19 cellular contexts compared by ENCODE assay signal in the genomic region with DNA sequence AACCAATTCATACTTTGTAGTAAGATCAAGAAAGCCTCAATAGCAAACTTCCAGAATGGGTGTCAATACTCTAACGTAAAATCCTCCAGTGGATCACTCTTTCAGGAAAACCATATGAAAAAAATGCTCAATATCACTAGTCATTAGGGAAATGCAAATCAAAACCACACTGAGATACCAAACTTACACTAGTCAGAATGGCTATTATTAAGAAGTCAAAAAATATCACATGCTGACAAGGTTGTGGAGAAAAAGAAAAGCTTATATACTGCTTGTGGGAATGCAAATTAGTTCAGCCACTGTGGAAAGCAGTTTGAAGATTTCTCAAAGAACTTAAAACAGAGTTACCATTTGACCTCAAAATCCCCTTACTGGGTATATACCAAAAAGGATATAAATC. TPM values are rescaled to one million over a fixed set of nuclear protein-coding genes. Genes with fewer than 3 reads are reported as not detected.
DNase-seq lines count a peak whose midpoint lies in the region; ATAC-seq and TF ChIP-seq lines count a peak whose summit lies in the region.
"Had no signal": no experiment of that assay in that cellular context is flagged by ENCODE, and none has a peak within 500 bp of the region (broad histone marks: within the 10 kb centered on the region; RNA-seq: fewer than 3 reads in every experiment).

No MANE protein-coding gene starts in this region.

- no peak overlapping the region for H3K9ac ChIP-seq in MM.1S (ENCODE audit: low read length)

- H3F3A ChIP-seq in MM.1S (ENCODE audit: insufficient read depth, low read length): peaks cover 6% of the 10 kb centered on the region; the same call in 1 of the 2 replicates

- H3K27me3 ChIP-seq in MM.1S (replicated peaks; ENCODE audit: insufficient read depth, low read length) (no peaks in the 10 kb centered on the region), left lung (no peaks in the 10 kb centered on the region)
- H3K27me3 ChIP-seq: cardiac muscle cell had no signal

- peak overlapping the region; percentile 29; the same call in 1 of the 2 replicates for H3K4me2 ChIP-seq in MM.1S (ENCODE audit: low read depth, low read length)

- DNase-seq in MM.1S: peak; percentile 15
- DNase-seq in HuH-7 (ENCODE audit: low spot score): no peak
- DNase-seq in MV-4-11 (lab: John Stamatoyannopoulos, UW): no peak
- DNase-seq in left lung: no peak
- DNase-seq in sciatic nerve (ENCODE audit: low spot score): no peak
- DNase-seq: activated CD8-positive, alpha-beta memory T cell treated with anti-CD3 and anti-CD28 coated beads, Interleukin-2, amount 10 ng/mL, durations not matched to agents 7 days and 5 days; activated naive CD4-positive, alpha-beta T cell treated with anti-CD3 and anti-CD28 coated beads, Interleukin-2, amount 50 U/mL, for 16 hours; endodermal cell; foreskin fibroblast; HCEC 1CT; IMR-90; NCI-H1105 treated with DMSO at 0.1 percent for 48 hours; NCI-H226; nucleus accumbens; WERI-Rb-1 had no signal

- no peak overlapping the region for H2AFZ ChIP-seq in MM.1S (ENCODE audit: low read length)

- intact Hi-C loops in left lung (cut with DNase I) (no loop called here), sciatic nerve (cut with DNase I) (no loop called here)

- no peak overlapping the region for H3K27ac ChIP-seq in MM.1S (ENCODE audit: low read length)
- no peak overlapping the region for H3K27ac ChIP-seq in left lung
- H3K27ac ChIP-seq: cardiac muscle cell, WERI-Rb-1 had no signal

- H3K79me2 ChIP-seq in MM.1S (ENCODE audit: low read length): no peaks in the 10 kb centered on the region

- H3K9me3 ChIP-seq in MM.1S (replicated peaks; ENCODE audit: insufficient read depth, low read length): no peaks in the 10 kb centered on the region
- H3K9me3 ChIP-seq in left lung: no peaks in the 10 kb centered on the region

- H3K36me3 ChIP-seq in MM.1S (replicated peaks; ENCODE audit: insufficient read depth, low read length): no peaks in the 10 kb centered on the region
- no peaks in the 10 kb centered on the region for H3K36me3 ChIP-seq in left lung
- H3K36me3 ChIP-seq: cardiac muscle cell, WERI-Rb-1 had no signal

- H3K4me3 ChIP-seq in MM.1S (ENCODE audit: low read length) (no peak overlapping the region), left lung (no peak overlapping the region)
- H3K4me3 ChIP-seq: cardiac muscle cell had no signal

- peaks cover 24% of the 10 kb centered on the region for H3K4me1 ChIP-seq in MM.1S (ENCODE audit: low read length)
- H3K4me1 ChIP-seq in left lung: no peaks in the 10 kb centered on the region

- no peaks in the 10 kb centered on the region for H3K9me2 ChIP-seq in MM.1S (replicated peaks; ENCODE audit: insufficient read depth, low read length)

- ATAC-seq in GM18870 (IDR thresholded peaks at IDR 0.05; ENCODE audit: unreplicated experiment) (peak; percentile 62), GM21529 (IDR thresholded peaks at IDR 0.05; ENCODE audit: unreplicated experiment) (peak; percentile 44), HG03025 (IDR thresholded peaks at IDR 0.05; ENCODE audit: low FRiP score, unreplicated experiment) (peak; percentile 52), left lung (no peak), sciatic nerve (no peak)
- ATAC-seq: activated CD8-positive, alpha-beta memory T cell treated with anti-CD3 and anti-CD28 coated beads, Interleukin-2, amount 10 ng/mL, durations not matched to agents 7 days and 5 days had no signal

- no peak for TF ChIP-seq CTCF in MM.1S (IDR thresholded peaks at IDR 0.05; ENCODE audit: low read length)
- no peak for TF ChIP-seq CTCF in left lung (IDR thresholded peaks at IDR 0.05)

- H4K20me1 ChIP-seq in MM.1S (ENCODE audit: insufficient read depth, low read length): no peaks in the 10 kb centered on the region

RNA-seq across cellular contexts. Expression of gene ATXN7L3B, which starts 49.5 kb away (rescaled TPM):
- total RNA-seq in left lung: 10 to 100 TPM; 26.1 to 27.1 TPM
- total RNA-seq in sciatic nerve: 22.7 TPM

Comparison
In these comparisons a context has a peak if more than half of its experiments do, and no peak if none do; other contexts are left out.
1. ATAC-seq: peak in GM18870 (single experiment), GM21529 (single experiment) and HG03025 (single experiment); none in left lung (single experiment) and sciatic nerve (single experiment).